11 cellular contexts compared by ENCODE assay signal in genomic region chr3:169998668-169999131, GRCh38. TPM values are rescaled to one million over a fixed set of nuclear protein-coding genes. Genes with fewer than 3 reads are reported as not detected.
DNase-seq lines count a peak whose midpoint lies in the region; ATAC-seq and TF ChIP-seq lines count a peak whose summit lies in the region.
"Had no signal": no experiment of that assay in that cellular context is flagged by ENCODE, and none has a peak within 500 bp of the region (broad histone marks: within the 10 kb centered on the region; RNA-seq: fewer than 3 reads in every experiment).

No MANE protein-coding gene starts in this region.

- peaks cover 5% of the 10 kb centered on the region in 2 donors for H3K4me1 Mint-ChIP-seq in effector memory CD8-positive, alpha-beta T cell (ENCODE audit: low read depth in 2 of 2)
- no peaks in the 10 kb centered on the region for H3K4me1 Mint-ChIP-seq in GM23338
- H3K4me1 Mint-ChIP-seq: brain had no signal

- no peaks in the 10 kb centered on the region for H3K9me2 ChIP-seq in GM23338 (ENCODE audit: insufficient read depth)

- 55 to 73% (median 61%) methylated on average over 2 of the region's 2 CpGs for WGBS in adrenal gland, 4 donors

- H3K36me3 ChIP-seq in GM23338 (ENCODE audit: insufficient read depth) (0 out of 2 replicates have a peak, but pooled peaks cover 7% of the 10 kb centered on the region), adrenal gland (replicated peaks in 1 of 2) (peaks cover 0 to 3% of the 10 kb centered on the region in 2 donors)

- ATAC-seq in GM19397 (IDR thresholded peaks at IDR 0.05; ENCODE audit: unreplicated experiment) (peak; percentile 17), GM23338 (no peak)
- ATAC-seq in effector memory CD8-positive, alpha-beta T cell (replicated peaks): no peak

- TF ChIP-seq CTCF in HL-60 (IDR thresholded peaks at IDR 0.05; ENCODE audit: insufficient read depth, low read length) (no peak), GM23338 (conservative IDR thresholded peaks at IDR 0.05; ENCODE audit: low read depth in 2 of 2) (no peak), adrenal gland (IDR thresholded peaks at IDR 0.05) (no peak)

- H3F3A ChIP-seq in GM23338 (replicated peaks; ENCODE audit: low read depth): no peaks in the 10 kb centered on the region

- H3K27me3 Mint-ChIP-seq in effector memory CD8-positive, alpha-beta T cell: no peaks in the 10 kb centered on the region
- no peaks in the 10 kb centered on the region for H3K27me3 Mint-ChIP-seq in GM23338 (ENCODE audit: insufficient read depth, low read depth, poor library complexity)
- H3K27me3 Mint-ChIP-seq: brain had no signal

- H3K27ac Mint-ChIP-seq in effector memory CD8-positive, alpha-beta T cell: peak overlapping the region; percentile 8 to 60
- H3K27ac Mint-ChIP-seq in GM23338: no peak overlapping the region
- H3K27ac Mint-ChIP-seq: brain, nephron had no signal

- H3K9me3 Mint-ChIP-seq in effector memory CD8-positive, alpha-beta T cell: no peaks in the 10 kb centered on the region
- no peaks in the 10 kb centered on the region for H3K9me3 Mint-ChIP-seq in GM23338
- H3K9me3 Mint-ChIP-seq: brain, nephron had no signal

- no peak overlapping the region for H3K4me3 Mint-ChIP-seq in effector memory CD8-positive, alpha-beta T cell
- no peak overlapping the region for H3K4me3 Mint-ChIP-seq in GM23338
- H3K4me3 Mint-ChIP-seq: brain, nephron had no signal

- H2AFZ ChIP-seq in GM23338: no peak overlapping the region

- H4K20me1 ChIP-seq in GM23338 (replicated peaks; ENCODE audit: insufficient read depth): no peaks in the 10 kb centered on the region

- H3K4me1 ChIP-seq in GM23338 (ENCODE audit: insufficient read depth) (no peaks in the 10 kb centered on the region), adrenal gland (replicated peaks in 1 of 2) (peaks cover 0 to under 1% of the 10 kb centered on the region in 2 donors)

- H3K9me3 ChIP-seq in adrenal gland (replicated peaks in 1 of 3): no peaks in the 10 kb centered on the region

- intact Hi-C loops in adrenal gland (cut with DNase I): no loop called here

- no peaks in the 10 kb centered on the region for H3K27me3 ChIP-seq in HL-60 (ENCODE audit: insufficient read depth, poor library complexity, severe bottlenecking)
- H3K27me3 ChIP-seq in GM23338 (ENCODE audit: insufficient read depth): no peaks in the 10 kb centered on the region
- no peaks in the 10 kb centered on the region for H3K27me3 ChIP-seq in adrenal gland

- no peaks in the 10 kb centered on the region for H3K36me3 Mint-ChIP-seq in effector memory CD8-positive, alpha-beta T cell (ENCODE audit: insufficient read depth)
- peaks cover 3% of the 10 kb centered on the region; the same call in 1 of the 3 replicates for H3K36me3 Mint-ChIP-seq in GM23338 (ENCODE audit: low read depth)

- no peak overlapping the region for H3K4me3 ChIP-seq in HL-60 (replicated peaks; ENCODE audit: insufficient read depth, low read length)
- H3K4me3 ChIP-seq in GM23338: no peak overlapping the region
- no peak overlapping the region for H3K4me3 ChIP-seq in adrenal gland

- no peaks in the 10 kb centered on the region for H3K79me2 ChIP-seq in GM23338 (replicated peaks; ENCODE audit: insufficient read depth)

- DNase-seq in AG08395 (ENCODE audit: low spot score) (peak; percentile 58), HL-60 (ENCODE audit: low read depth in 1 of 2, low spot score in 1 of 2) (peak; percentile 46 to 48), NCI-H128 (lab: John Stamatoyannopoulos, UW; ENCODE audit: unreplicated experiment) (no peak), GM23338 (ENCODE audit: low spot score) (no peak), GF-D8 (lab: John Stamatoyannopoulos, UW) (no peak), adrenal gland (no peak)
- no peak for DNase-seq in effector memory CD8-positive, alpha-beta T cell
- DNase-seq: NCI-H1694 treated with DMSO at 0.1 percent for 48 hours had no signal

- no peak for TF ChIP-seq POLR2A in adrenal gland (IDR thresholded peaks at IDR 0.05)

- 0 out of 2 replicates have a peak overlapping the region, but pooled peaks have one; percentile 4 for H3K27ac ChIP-seq in HL-60 (replicated peaks)
- H3K27ac ChIP-seq in GM23338 (ENCODE audit: low read depth): no peak overlapping the region
- H3K27ac ChIP-seq in adrenal gland: no peak overlapping the region

- H3K4me2 ChIP-seq in GM23338: no peak overlapping the region

TF ChIP-seq in GM23338, 12 proteins besides CTCF, POLR2A, EP300 and RAD21 (continues in another document):
- TF ChIP-seq EZH2 (IDR thresholded peaks at IDR 0.05; ENCODE audit: low read depth, unreplicated experiment) (no peak), ZNF331 (CRISPR knock-in tag; IDR thresholded peaks at IDR 0.05; ENCODE audit: low read depth) (no peak), ZNF462 (CRISPR knock-in tag; IDR thresholded peaks at IDR 0.05) (no peak), EZH2phosphoT487 (IDR thresholded peaks at IDR 0.05; ENCODE audit: unreplicated experiment) (no peak)

RNA-seq across cellular contexts. Expression of gene SEC62, which starts 32.1 kb away (rescaled TPM):
- total RNA-seq in GM23338 (2014; rRNA removed; shearing (Covaris generic)): 19.9 and 23.6 TPM in 2 replicates
- 279 and 306 TPM in 2 replicates for polyA plus RNA-seq in GM23338 (2016; fragmentation: Nextera tagmentation; extraction: Ambion mirVana)
- 100 to 1,000 TPM in 4 of 8 donors, 10 to 100 TPM in 4; 41.1 to 199 (median 96.9) TPM for total RNA-seq in adrenal gland
- 100 to 1,000 TPM; 153 to 267 (median 176) TPM for polyA plus RNA-seq in adrenal gland

RNA-seq across cellular contexts. Expression of gene GPR160, which starts 39.1 kb away (rescaled TPM):
- total RNA-seq in GM23338 (2014; rRNA removed; shearing (Covaris generic)): 55.7 and 77.0 TPM in 2 replicates
- 37.2 and 39.4 TPM in 2 replicates for polyA plus RNA-seq in GM23338 (2016; fragmentation: Nextera tagmentation; extraction: Ambion mirVana)
- 1 to 10 TPM in 7 of 8 donors, under 1 TPM in 1; 0.76 to 5.8 (median 2.0) TPM for total RNA-seq in adrenal gland
- 1 to 10 TPM in 2 of 3 donors, under 1 TPM in 1; 0.88 to 2.1 (median 1.2) TPM for polyA plus RNA-seq in adrenal gland

Comparison
In these comparisons a context has a peak if more than half of its experiments do, and no peak if none do; other contexts are left out.
1. DNase-seq: peak in AG08395 (single experiment) and HL-60 (2 of 2); none in effector memory CD8-positive, alpha-beta T cell (0 of 3), NCI-H128 (single experiment), GM23338 (single experiment), GF-D8 (single experiment) and adrenal gland (0 of 7).